In genomic region chr11:95150977-95151684, GRCh38 we compare ENCODE assay signal across 1 cellular context.
A peak's percentile ranks its signal among the peaks of the same experiment; 100 is the strongest.
TF ChIP-seq lines count a peak whose summit lies in the region.

No MANE protein-coding gene starts in this region.

TF ChIP-seq in K562, 482 proteins besides CTCF, POLR2A, EP300 and RAD21 (continued from another document and continues in another):
- TF ChIP-seq HMGXB4 (CRISPR knock-in tag; IDR thresholded peaks at IDR 0.05) (no peak), MGA (IDR thresholded peaks at IDR 0.05) (no peak), KLF1 (tag; IDR thresholded peaks at IDR 0.05) (no peak), ATF7 (IDR thresholded peaks at IDR 0.05) (peak; percentile 63; the same call in 1 of the 2 replicates), FOXK1 (CRISPR knock-in tag; IDR thresholded peaks at IDR 0.05; ENCODE audit: borderline replicate concordance) (no peak), DPF2 (IDR thresholded peaks at IDR 0.05) (no peak), PKNOX1 (IDR thresholded peaks at IDR 0.05) (no peak), PRMT5 (CRISPR knock-in tag; IDR thresholded peaks at IDR 0.05) (no peak), CUX1 (CRISPR knock-in tag; IDR thresholded peaks at IDR 0.05) (no peak), CREB1 (IDR thresholded peaks at IDR 0.05) (no peak), CREB1 (CRISPR knock-in tag; IDR thresholded peaks at IDR 0.05) (0 out of 2 replicates have a peak, but pooled peaks have one; percentile 50), SMAD2 (IDR thresholded peaks at IDR 0.05; ENCODE audit: low read depth, low read length) (no peak), NFYB (IDR thresholded peaks at IDR 0.05; ENCODE audit: extremely low read depth, insufficient read length) (no peak), CBFA2T3 (IDR thresholded peaks at IDR 0.05) (no peak), CHD2 (IDR thresholded peaks at IDR 0.05; ENCODE audit: low read depth, low read length) (no peak), BRD4 (IDR thresholded peaks at IDR 0.05) (no peak), RBM14 (IDR thresholded peaks at IDR 0.05; ENCODE audit: borderline replicate concordance, insufficient read depth, low read depth, low read length) (0 out of 2 replicates have a peak, but pooled peaks have one; percentile 35), ZBTB33 (CRISPR knock-in tag; IDR thresholded peaks at IDR 0.05) (peak; percentile 99), SP1 (CRISPR knock-in tag; IDR thresholded peaks at IDR 0.05) (no peak; the same call in 1 of the 2 replicates), ZNF561 (CRISPR knock-in tag; conservative IDR thresholded peaks at IDR 0.05) (no peak), GABPB1 (CRISPR knock-in tag; IDR thresholded peaks at IDR 0.05) (no peak), NRF1 (conservative IDR thresholded peaks at IDR 0.05 in 1 of 2, IDR thresholded peaks at IDR 0.05 in 1 of 2) (no peak), HEY1 (CRISPR knock-in tag; IDR thresholded peaks at IDR 0.05; ENCODE audit: borderline replicate concordance) (no peak), THAP7 (CRISPR knock-in tag; IDR thresholded peaks at IDR 0.05) (no peak), ZNF354B (CRISPR knock-in tag; IDR thresholded peaks at IDR 0.05) (no peak), RBM39 (optimal IDR thresholded peaks at IDR 0.05; ENCODE audit: low read depth, low read length) (no peak), BACH1 (tag; IDR thresholded peaks at IDR 0.05) (no peak), ZNF324 (CRISPR knock-in tag; IDR thresholded peaks at IDR 0.05) (no peak), CBX1 (IDR thresholded peaks at IDR 0.05; ENCODE audit: low read depth) (no peak), PCBP2 (IDR thresholded peaks at IDR 0.05; ENCODE audit: low read depth, low read length, poor library complexity, severe bottlenecking) (no peak), SMARCA5 (IDR thresholded peaks at IDR 0.05) (no peak), SLC30A9 (CRISPR knock-in tag; IDR thresholded peaks at IDR 0.05) (no peak), CC2D1A (IDR thresholded peaks at IDR 0.05) (0 out of 2 replicates have a peak, but pooled peaks have one; percentile 38), ETV5 (CRISPR knock-in tag; IDR thresholded peaks at IDR 0.05; ENCODE audit: low read depth) (no peak), ZNF184 (CRISPR knock-in tag; IDR thresholded peaks at IDR 0.05) (no peak), FOXM1 (IDR thresholded peaks at IDR 0.05; ENCODE audit: low read depth) (no peak), FOXM1 (CRISPR knock-in tag; IDR thresholded peaks at IDR 0.05; ENCODE audit: low read depth) (no peak), ATF3 (IDR thresholded peaks at IDR 0.05) (peak; percentile 30), ATF3 (CRISPR knock-in tag; conservative IDR thresholded peaks at IDR 0.05) (no peak), ETV6 (IDR thresholded peaks at IDR 0.05; ENCODE audit: borderline replicate concordance in 1 of 2, low read depth in 2 of 2, low read length in 1 of 2) (no peak), ETV6 (CRISPR knock-in tag; IDR thresholded peaks at IDR 0.05; ENCODE audit: borderline replicate concordance) (no peak), ZNF507 (tag; conservative IDR thresholded peaks at IDR 0.05) (no peak), ZNF12 (CRISPR knock-in tag; IDR thresholded peaks at IDR 0.05) (no peak), HDGF (IDR thresholded peaks at IDR 0.05) (no peak)
